Comparison of ENCODE assay signal across 1 cellular context in genomic region chr11:34936945-34937344, GRCh38.
TF ChIP-seq lines count a peak whose summit lies in the region.

No MANE protein-coding gene starts in this region.

TF ChIP-seq in K562, 482 proteins besides CTCF, POLR2A, EP300 and RAD21:
- peak; percentile 7 for TF ChIP-seq MEIS2 (IDR thresholded peaks at IDR 0.05; ENCODE audit: partially characterized antibody)
- TF ChIP-seq CBFA2T3 (IDR thresholded peaks at IDR 0.05), result peak; percentile 52
- peak; percentile 39 for TF ChIP-seq ARID1B (IDR thresholded peaks at IDR 0.05)
- TF ChIP-seq FOXP1 (CRISPR knock-in tag; IDR thresholded peaks at IDR 0.05), result no peak
- TF ChIP-seq ZC3H4 (CRISPR knock-in tag; IDR thresholded peaks at IDR 0.05; ENCODE audit: borderline replicate concordance), result no peak
- TF ChIP-seq E2F1 (CRISPR knock-in tag; IDR thresholded peaks at IDR 0.05), result no peak
- peak; percentile 44; the same call in 1 of the 2 replicates for TF ChIP-seq TCF3 (CRISPR knock-in tag; IDR thresholded peaks at IDR 0.05)
- TF ChIP-seq TEAD4 (IDR thresholded peaks at IDR 0.05; ENCODE audit: low read length), result 0 out of 2 replicates have a peak, but pooled peaks have one; percentile 25
- TF ChIP-seq TEAD4 (CRISPR knock-in tag; IDR thresholded peaks at IDR 0.05; ENCODE audit: borderline replicate concordance), result no peak
- no peak for TF ChIP-seq ZNF449 (CRISPR knock-in tag; IDR thresholded peaks at IDR 0.05)
- TF ChIP-seq DPF2 (IDR thresholded peaks at IDR 0.05), result peak; percentile 37; the same call in 1 of the 2 replicates
- peak; percentile 17; the same call in 1 of the 2 replicates for TF ChIP-seq TAL1 (IDR thresholded peaks at IDR 0.05)
- TF ChIP-seq LCOR (CRISPR knock-in tag; IDR thresholded peaks at IDR 0.05), result no peak
